Comparison of ENCODE assay signal across 1 cellular context in genomic region chr4:187218705-187219245, GRCh38.
TF ChIP-seq lines count a peak whose summit lies in the region.

No MANE protein-coding gene starts in this region.

TF ChIP-seq in GM23338, 12 proteins besides CTCF, POLR2A, EP300 and RAD21 (continued from another document):
- TF ChIP-seq ZNF462 (CRISPR knock-in tag; IDR thresholded peaks at IDR 0.05): no peak
- no peak for TF ChIP-seq STAT1 (IDR thresholded peaks at IDR 0.05; ENCODE audit: unreplicated experiment)
- no peak for TF ChIP-seq EZH2phosphoT487 (IDR thresholded peaks at IDR 0.05; ENCODE audit: unreplicated experiment)
- TF ChIP-seq NANOG (IDR thresholded peaks at IDR 0.05; ENCODE audit: borderline replicate concordance): no peak
- TF ChIP-seq CREB1 (CRISPR knock-in tag; IDR thresholded peaks at IDR 0.05; ENCODE audit: low read depth): no peak
- TF ChIP-seq REST (IDR thresholded peaks at IDR 0.05; ENCODE audit: unreplicated experiment): no peak
- no peak for TF ChIP-seq ETS1 (IDR thresholded peaks at IDR 0.05)
- no peak for TF ChIP-seq ZNF114 (CRISPR knock-in tag; IDR thresholded peaks at IDR 0.05)
